8 cellular contexts compared by ENCODE assay signal in the genomic region with DNA sequence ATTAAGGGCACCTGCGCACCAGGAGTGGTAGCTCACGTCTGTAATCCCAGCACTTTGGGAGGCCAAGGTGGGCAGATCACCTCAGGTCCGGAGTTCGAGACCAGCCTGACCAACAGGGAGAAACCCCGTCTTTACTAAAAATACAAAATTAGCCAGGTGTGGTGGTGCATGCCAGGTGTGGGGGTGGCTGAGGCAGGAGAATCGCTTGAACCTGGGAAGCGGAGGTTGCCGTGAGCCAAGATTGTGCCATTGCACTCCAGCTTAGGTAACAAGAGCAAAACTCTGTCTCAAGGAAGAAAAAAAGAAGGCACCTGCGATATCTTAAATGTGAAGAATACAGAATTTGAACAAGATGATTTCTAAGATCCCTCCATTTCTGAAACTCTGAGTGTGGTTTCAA. TPM values are rescaled to one million over a fixed set of nuclear protein-coding genes. Genes with fewer than 3 reads are reported as not detected.
DNase-seq lines count a peak whose midpoint lies in the region; ATAC-seq and TF ChIP-seq lines count a peak whose summit lies in the region.
"Not testable (repeated sequence)": the region's sequence is repeated elsewhere in the genome, so short reads cannot be mapped to it uniquely, and the experiment has no call there.

No MANE protein-coding gene starts in this region.

- DNase-seq in CD8-positive, alpha-beta memory T cell; activated T-cell treated with anti-CD3 and anti-CD28 coated beads, Interleukin-2, amount 50 U/mL, for 24 hours; esophagus muscularis mucosa (ENCODE audit: extremely low spot score); naive thymus-derived CD4-positive, alpha-beta T cell; sigmoid colon; tibial artery: not testable (repeated sequence)
- DNase-seq in RPMI8226, result peak; percentile 13

- intact Hi-C loops in esophagus muscularis mucosa (cut with DNase I); naive thymus-derived CD4-positive, alpha-beta T cell (cut with micrococcal nuclease); sigmoid colon (cut with DNase I); tibial artery (cut with DNase I; ENCODE audit: low total_unique reads): not testable (repeated sequence)

- not testable (repeated sequence) for H3K4me3 ChIP-seq in CD8-positive, alpha-beta memory T cell (ENCODE audit: low read length); esophagus muscularis mucosa; naive thymus-derived CD4-positive, alpha-beta T cell (ENCODE audit: low read length); sigmoid colon; tibial artery

- not testable (repeated sequence) for TF ChIP-seq CTCF in brain (conservative IDR thresholded peaks at IDR 0.05); esophagus muscularis mucosa (IDR thresholded peaks at IDR 0.05); sigmoid colon (IDR thresholded peaks at IDR 0.05); tibial artery (IDR thresholded peaks at IDR 0.05)

- not testable (repeated sequence) for H3K9me3 Mint-ChIP-seq in CD8-positive, alpha-beta memory T cell; activated T-cell treated with anti-CD3 and anti-CD28 coated beads, Interleukin-2, amount 50 U/mL, for 24 hours; brain; naive thymus-derived CD4-positive, alpha-beta T cell

- H3K27ac Mint-ChIP-seq in CD8-positive, alpha-beta memory T cell, result peak overlapping the region in 6 of 8 donors; percentile 21 to 81 (median 56)
- H3K27ac Mint-ChIP-seq in activated T-cell treated with anti-CD3 and anti-CD28 coated beads, Interleukin-2, amount 50 U/mL, for 24 hours, result peak overlapping the region; percentile 85
- peak overlapping the region in 4 of 5 experiments; percentile 95 to 96 (median 96) for H3K27ac Mint-ChIP-seq in brain
- H3K27ac Mint-ChIP-seq in naive thymus-derived CD4-positive, alpha-beta T cell, result peak overlapping the region; percentile 53 to 96 (median 90)

- peaks cover 52 to 77% (median 65%) of the 10 kb centered on the region in 3 donors for H3K4me1 Mint-ChIP-seq in CD8-positive, alpha-beta memory T cell
- H3K4me1 Mint-ChIP-seq in activated T-cell treated with anti-CD3 and anti-CD28 coated beads, Interleukin-2, amount 50 U/mL, for 24 hours (ENCODE audit: low read depth), result peaks cover 74% of the 10 kb centered on the region
- peaks cover 58% of the 10 kb centered on the region for H3K4me1 Mint-ChIP-seq in brain
- H3K4me1 Mint-ChIP-seq in naive thymus-derived CD4-positive, alpha-beta T cell, result peaks cover 36 to 80% (median 61%) of the 10 kb centered on the region in 7 donors

- peaks cover 0 to 25% (median 2%) of the 10 kb centered on the region in 3 donors for H3K36me3 Mint-ChIP-seq in CD8-positive, alpha-beta memory T cell
- peaks cover 40% of the 10 kb centered on the region for H3K36me3 Mint-ChIP-seq in activated T-cell treated with anti-CD3 and anti-CD28 coated beads, Interleukin-2, amount 50 U/mL, for 24 hours (ENCODE audit: low read depth)
- H3K36me3 Mint-ChIP-seq in brain; naive thymus-derived CD4-positive, alpha-beta T cell: not testable (repeated sequence)

- POLR2A ChIA-PET in CD8-positive, alpha-beta memory T cell (lab: Charles Lee); naive thymus-derived CD4-positive, alpha-beta T cell (lab: Charles Lee): not testable (repeated sequence)

- not testable (repeated sequence) for TF ChIP-seq POLR2A in esophagus muscularis mucosa (IDR thresholded peaks at IDR 0.05; ENCODE audit: low read depth); sigmoid colon (IDR thresholded peaks at IDR 0.05)

- H3K4me1 ChIP-seq in CD8-positive, alpha-beta memory T cell (ENCODE audit: insufficient read depth, low read length), result peaks cover 38% of the 10 kb centered on the region
- peaks cover 54 to 97% (median 87%) of the 10 kb centered on the region in 4 donors for H3K4me1 ChIP-seq in esophagus muscularis mucosa
- H3K4me1 ChIP-seq in naive thymus-derived CD4-positive, alpha-beta T cell (ENCODE audit: control insufficient read depth in 2 of 2, insufficient read depth in 2 of 2, low read length in 2 of 2), result peaks cover 32 to 34% of the 10 kb centered on the region in 2 donors
- peaks cover 0 to 75% (median 68%) of the 10 kb centered on the region in 4 donors for H3K4me1 ChIP-seq in sigmoid colon
- peaks cover 6 to 71% (median 40%) of the 10 kb centered on the region in 4 donors for H3K4me1 ChIP-seq in tibial artery

- H3K9me3 ChIP-seq in CD8-positive, alpha-beta memory T cell (ENCODE audit: low read length); esophagus muscularis mucosa; naive thymus-derived CD4-positive, alpha-beta T cell (ENCODE audit: control insufficient read depth in 2 of 3, low read length in 3 of 3); sigmoid colon; tibial artery: not testable (repeated sequence)

- not testable (repeated sequence) for H3K27ac ChIP-seq in CD8-positive, alpha-beta memory T cell (ENCODE audit: low read depth, low read length)
- peak overlapping the region; percentile 68 to 83 (median 80) for H3K27ac ChIP-seq in esophagus muscularis mucosa (replicated peaks in 1 of 4)
- H3K27ac ChIP-seq in naive thymus-derived CD4-positive, alpha-beta T cell (ENCODE audit: low read depth, low read length), result peak overlapping the region; percentile 78
- H3K27ac ChIP-seq in sigmoid colon, result peak overlapping the region; percentile 82 to 90 (median 82)
- H3K27ac ChIP-seq in tibial artery, result peak overlapping the region; percentile 76 to 78

- H3K27me3 Mint-ChIP-seq in CD8-positive, alpha-beta memory T cell; activated T-cell treated with anti-CD3 and anti-CD28 coated beads, Interleukin-2, amount 50 U/mL, for 24 hours; brain; naive thymus-derived CD4-positive, alpha-beta T cell: not testable (repeated sequence)

- 87% methylated on average over 9 of the region's 9 CpGs for WGBS in esophagus muscularis mucosa
- WGBS in sigmoid colon, 2 donors, result 90 to 93% methylated on average over 9 of the region's 9 CpGs

- not testable (repeated sequence) for H3K27me3 ChIP-seq in CD8-positive, alpha-beta memory T cell (ENCODE audit: insufficient read depth, low read length, poor library complexity, severe bottlenecking); esophagus muscularis mucosa; naive thymus-derived CD4-positive, alpha-beta T cell (ENCODE audit: control insufficient read depth in 2 of 2, insufficient read depth in 2 of 2, low read length in 2 of 2); sigmoid colon; tibial artery

- ATAC-seq in naive thymus-derived CD4-positive, alpha-beta T cell, result not testable (repeated sequence)

- not testable (repeated sequence) for TF ChIP-seq EP300 in esophagus muscularis mucosa (IDR thresholded peaks at IDR 0.05); sigmoid colon (IDR thresholded peaks at IDR 0.05)

- not testable (repeated sequence) for H3K36me3 ChIP-seq in CD8-positive, alpha-beta memory T cell (ENCODE audit: insufficient read depth, low read length); esophagus muscularis mucosa; naive thymus-derived CD4-positive, alpha-beta T cell (ENCODE audit: control insufficient read depth in 2 of 3, insufficient read depth in 3 of 3, low read length in 3 of 3); sigmoid colon; tibial artery

- CTCF ChIA-PET in CD8-positive, alpha-beta memory T cell (lab: Charles Lee); naive thymus-derived CD4-positive, alpha-beta T cell (lab: Charles Lee): not testable (repeated sequence)

- H3K4me3 Mint-ChIP-seq in CD8-positive, alpha-beta memory T cell, result peak overlapping the region in 1 of 7 donors; percentile 68
- H3K4me3 Mint-ChIP-seq in activated T-cell treated with anti-CD3 and anti-CD28 coated beads, Interleukin-2, amount 50 U/mL, for 24 hours, result not testable (repeated sequence)
- H3K4me3 Mint-ChIP-seq in brain, result peak overlapping the region in 1 of 5 experiments; percentile 64
- H3K4me3 Mint-ChIP-seq in naive thymus-derived CD4-positive, alpha-beta T cell, result peak overlapping the region in 4 of 10 donors; percentile 51 to 77 (median 70)

RNA-seq across cellular contexts. Expression of gene CELF1, which starts 26.9 kb away (rescaled TPM):
- total RNA-seq in CD8-positive, alpha-beta memory T cell, result 100 to 1,000 TPM; 160 to 168 TPM
- 80.8 TPM for polyA plus RNA-seq in CD8-positive, alpha-beta memory T cell
- 47.2 TPM for polyA plus RNA-seq in brain (ENCODE audit: insufficient read depth, low read depth, low replicate concordance)
- total RNA-seq in esophagus muscularis mucosa, result 100 to 1,000 TPM in 2 of 4 donors, 10 to 100 TPM in 2; 69.6 to 151 (median 99.3) TPM
- total RNA-seq in naive thymus-derived CD4-positive, alpha-beta T cell, result 100 to 1,000 TPM; 107 to 148 (median 129) TPM
- 10 to 100 TPM; 41.1 to 76.4 TPM for polyA plus RNA-seq in naive thymus-derived CD4-positive, alpha-beta T cell
- total RNA-seq in sigmoid colon, result 100 to 1,000 TPM in 3 of 4 donors, 10 to 100 TPM in 1; 87.2 to 188 (median 114) TPM
- 10 to 100 TPM in 2 of 3 donors, 1 to 10 TPM in 1; 9.0 to 45.7 (median 14.1) TPM for polyA plus RNA-seq in sigmoid colon

RNA-seq across cellular contexts. Expression of gene PTPMT1, which starts 39.4 kb away (rescaled TPM):
- total RNA-seq in CD8-positive, alpha-beta memory T cell, result 10 to 100 TPM; 53.3 to 53.8 TPM
- 71.2 TPM for polyA plus RNA-seq in CD8-positive, alpha-beta memory T cell
- polyA plus RNA-seq in brain (ENCODE audit: insufficient read depth, low read depth, low replicate concordance), result 52.2 TPM
- total RNA-seq in esophagus muscularis mucosa, result 10 to 100 TPM; 63.0 to 96.4 (median 79.6) TPM
- total RNA-seq in naive thymus-derived CD4-positive, alpha-beta T cell, result 10 to 100 TPM; 20.5 to 32.9 (median 22.7) TPM
- polyA plus RNA-seq in naive thymus-derived CD4-positive, alpha-beta T cell, result 10 to 100 TPM; 67.3 to 72.9 TPM
- 100 to 1,000 TPM in 3 of 4 donors, 10 to 100 TPM in 1; 100.0 to 152 (median 130) TPM for total RNA-seq in sigmoid colon
- polyA plus RNA-seq in sigmoid colon, result 10 to 100 TPM; 31.0 to 43.1 (median 37.2) TPM

RNA-seq across cellular contexts. Expression of gene KBTBD4, which starts 52.7 kb away (rescaled TPM):
- 10 to 100 TPM; 24.8 to 26.4 TPM for total RNA-seq in CD8-positive, alpha-beta memory T cell
- 46.5 TPM for polyA plus RNA-seq in CD8-positive, alpha-beta memory T cell
- 19.2 TPM for polyA plus RNA-seq in brain (ENCODE audit: insufficient read depth, low read depth, low replicate concordance)
- total RNA-seq in esophagus muscularis mucosa, result 10 to 100 TPM; 18.7 to 31.2 (median 24.8) TPM
- 10 to 100 TPM; 15.0 to 26.5 (median 20.9) TPM for total RNA-seq in naive thymus-derived CD4-positive, alpha-beta T cell
- 10 to 100 TPM; 43.8 to 47.2 TPM for polyA plus RNA-seq in naive thymus-derived CD4-positive, alpha-beta T cell
- 10 to 100 TPM; 13.3 to 29.9 (median 23.5) TPM for total RNA-seq in sigmoid colon
- polyA plus RNA-seq in sigmoid colon, result 10 to 100 TPM; 11.3 to 15.9 (median 12.6) TPM

RNA-seq across cellular contexts. Expression of gene NDUFS3, which starts 52.8 kb away (rescaled TPM):
- total RNA-seq in CD8-positive, alpha-beta memory T cell, result 100 to 1,000 TPM; 147 to 157 TPM
- 98.9 TPM for polyA plus RNA-seq in CD8-positive, alpha-beta memory T cell
- polyA plus RNA-seq in brain (ENCODE audit: insufficient read depth, low read depth, low replicate concordance) (158 TPM), sigmoid colon (100 to 1,000 TPM; 229 to 323 (median 268) TPM)
- total RNA-seq in esophagus muscularis mucosa (10 to 100 TPM; 53.5 to 76.7 (median 72.0) TPM), sigmoid colon (100 to 1,000 TPM in 2 of 4 donors, 10 to 100 TPM in 2; 74.4 to 106 (median 91.7) TPM)
- 100 to 1,000 TPM in 2 of 5 experiments, 10 to 100 TPM in 3; 68.6 to 116 (median 85.2) TPM for total RNA-seq in naive thymus-derived CD4-positive, alpha-beta T cell
- 100 to 1,000 TPM; 114 to 115 TPM for polyA plus RNA-seq in naive thymus-derived CD4-positive, alpha-beta T cell
